Comparison of ENCODE assay signal across 19 cellular contexts in genomic region chr11:117678651-117679407, GRCh38.
DNase-seq lines count a peak whose midpoint lies in the region; ATAC-seq and TF ChIP-seq lines count a peak whose summit lies in the region.
"Had no signal": no experiment of that assay in that cellular context is flagged by ENCODE, and none has a peak within 500 bp of the region (broad histone marks: within the 10 kb centered on the region; RNA-seq: fewer than 3 reads in every experiment).

No MANE protein-coding gene starts in this region.

- H3K9me3 Mint-ChIP-seq in glutamatergic neuron (ENCODE audit: unreplicated experiment): peaks cover 3% of the 10 kb centered on the region
- no peaks in the 10 kb centered on the region for H3K9me3 Mint-ChIP-seq in neural progenitor cell
- H3K9me3 Mint-ChIP-seq in activated T-cell treated with anti-CD3 and anti-CD28 coated beads, Interleukin-2, amount 50 U/mL, for 24 hours: no peaks in the 10 kb centered on the region
- H3K9me3 Mint-ChIP-seq: activated naive CD8-positive, alpha-beta T cell treated with anti-CD3 and anti-CD28 coated beads for 36 hours; immature natural killer cell; memory B cell had no signal

- H3K36me3 ChIP-seq in neural progenitor cell: no peaks in the 10 kb centered on the region
- H3K36me3 ChIP-seq: breast epithelium, thyroid gland had no signal

- no peak overlapping the region for H3K27ac ChIP-seq in neural progenitor cell
- H3K27ac ChIP-seq: breast epithelium, thyroid gland had no signal

- peaks cover 41% of the 10 kb centered on the region for H3K4me1 Mint-ChIP-seq in glutamatergic neuron (ENCODE audit: low read depth, unreplicated experiment)
- H3K4me1 Mint-ChIP-seq in neural progenitor cell: peaks cover 39% of the 10 kb centered on the region
- no peaks in the 10 kb centered on the region for H3K4me1 Mint-ChIP-seq in activated T-cell treated with anti-CD3 and anti-CD28 coated beads, Interleukin-2, amount 50 U/mL, for 24 hours (ENCODE audit: low read depth)
- H3K4me1 Mint-ChIP-seq: immature natural killer cell, memory B cell had no signal

- H3K4me3 Mint-ChIP-seq in glutamatergic neuron (ENCODE audit: unreplicated experiment) (peak overlapping the region; percentile 5), neural progenitor cell (no peak overlapping the region)
- H3K4me3 Mint-ChIP-seq in activated T-cell treated with anti-CD3 and anti-CD28 coated beads, Interleukin-2, amount 50 U/mL, for 24 hours: no peak overlapping the region
- H3K4me3 Mint-ChIP-seq: activated naive CD8-positive, alpha-beta T cell treated with anti-CD3 and anti-CD28 coated beads for 36 hours; immature natural killer cell; memory B cell had no signal

- no peak for TF ChIP-seq CTCF in glutamatergic neuron (IDR thresholded peaks at IDR 0.05; ENCODE audit: partially characterized antibody, unreplicated experiment)
- no peak for TF ChIP-seq CTCF in neural progenitor cell (IDR thresholded peaks at IDR 0.05)

- H3K27me3 Mint-ChIP-seq in glutamatergic neuron (ENCODE audit: unreplicated experiment) (peaks cover 17% of the 10 kb centered on the region), neural progenitor cell (ENCODE audit: insufficient read depth, low read depth) (peaks cover 17% of the 10 kb centered on the region)
- peaks cover 8% of the 10 kb centered on the region for H3K27me3 Mint-ChIP-seq in activated T-cell treated with anti-CD3 and anti-CD28 coated beads, Interleukin-2, amount 50 U/mL, for 24 hours
- H3K27me3 Mint-ChIP-seq: activated naive CD8-positive, alpha-beta T cell treated with anti-CD3 and anti-CD28 coated beads for 36 hours had no signal

- DNase-seq in C1 segment of cervical spinal cord (lab: John Stamatoyannopoulos, UW): peak in 9 of 14 donors; percentile 50 to 82 (median 76)
- peak; percentile 23 for DNase-seq in NCI-H2029 treated with DMSO at 0.1 percent for 48 hours (lab: John Stamatoyannopoulos, UW)
- peak; percentile 79 for DNase-seq in glutamatergic neuron
- DNase-seq in neural progenitor cell (ENCODE audit: low spot score): no peak
- no peak for DNase-seq in H4 (ENCODE audit: low spot score)
- DNase-seq in activated T-cell treated with anti-CD3 and anti-CD28 coated beads, Interleukin-2, amount 50 U/mL, for 24 hours: no peak
- DNase-seq in DMS53 treated with DMSO at 0.1 percent for 48 hours (lab: John Stamatoyannopoulos, UW; ENCODE audit: unreplicated experiment): no peak
- DNase-seq: activated naive CD8-positive, alpha-beta T cell treated with anti-CD3 and anti-CD28 coated beads for 36 hours; activated T-cell treated with anti-CD3 and anti-CD28 coated beads for 4 hours; Calu3; dermis blood vessel endothelial cell; immature natural killer cell; MV-4-11; stimulated activated CD4-positive, alpha-beta T cell treated with anti-CD3 and anti-CD28 coated beads, Interleukin-4, amount 100 ng/mL, for 4 hours; SW 1271; thyroid gland had no signal

- H3F3A ChIP-seq in neural progenitor cell (ENCODE audit: low read depth): no peaks in the 10 kb centered on the region

- H3K9me3 ChIP-seq in neural progenitor cell (ENCODE audit: low read depth): no peaks in the 10 kb centered on the region
- H3K9me3 ChIP-seq: breast epithelium, thyroid gland had no signal

- H2AFZ ChIP-seq in neural progenitor cell (replicated peaks): no peak overlapping the region

- H3K27me3 ChIP-seq in neural progenitor cell: peaks cover 28% of the 10 kb centered on the region
- H3K27me3 ChIP-seq: breast epithelium, thyroid gland had no signal

- no peaks in the 10 kb centered on the region for H3K79me2 ChIP-seq in neural progenitor cell (ENCODE audit: low read depth)

- no peak overlapping the region for H3K4me2 ChIP-seq in neural progenitor cell

- H4K20me1 ChIP-seq in neural progenitor cell (ENCODE audit: low read depth): no peaks in the 10 kb centered on the region

- H3K4me3 ChIP-seq in neural progenitor cell: no peak overlapping the region
- H3K4me3 ChIP-seq: breast epithelium, thyroid gland had no signal

- H3K4me1 ChIP-seq in neural progenitor cell: peaks cover 19% of the 10 kb centered on the region
- H3K4me1 ChIP-seq: breast epithelium, thyroid gland had no signal

- H3K36me3 Mint-ChIP-seq in glutamatergic neuron (ENCODE audit: unreplicated experiment) (no peaks in the 10 kb centered on the region), neural progenitor cell (no peaks in the 10 kb centered on the region)
- H3K36me3 Mint-ChIP-seq in activated T-cell treated with anti-CD3 and anti-CD28 coated beads, Interleukin-2, amount 50 U/mL, for 24 hours (ENCODE audit: low read depth): no peaks in the 10 kb centered on the region
- H3K36me3 Mint-ChIP-seq: activated naive CD8-positive, alpha-beta T cell treated with anti-CD3 and anti-CD28 coated beads for 36 hours; immature natural killer cell; memory B cell had no signal

- peak overlapping the region; percentile 40 for H3K27ac Mint-ChIP-seq in glutamatergic neuron (ENCODE audit: unreplicated experiment)
- H3K27ac Mint-ChIP-seq in neural progenitor cell: peak overlapping the region; percentile 53
- no peak overlapping the region for H3K27ac Mint-ChIP-seq in activated T-cell treated with anti-CD3 and anti-CD28 coated beads, Interleukin-2, amount 50 U/mL, for 24 hours
- H3K27ac Mint-ChIP-seq: activated naive CD8-positive, alpha-beta T cell treated with anti-CD3 and anti-CD28 coated beads for 36 hours; immature natural killer cell; memory B cell had no signal

- H3K9ac ChIP-seq in neural progenitor cell: no peak overlapping the region

- ATAC-seq in HG03432 (IDR thresholded peaks at IDR 0.05; ENCODE audit: unreplicated experiment): no peak

Comparison
In these comparisons a context has a peak if more than half of its experiments do, and no peak if none do; other contexts are left out.
1. DNase-seq: peak in C1 segment of cervical spinal cord (9 of 14), NCI-H2029 treated with DMSO at 0.1 percent for 48 hours (single experiment) and glutamatergic neuron (single experiment); none in neural progenitor cell (single experiment), H4 (single experiment), activated T-cell treated with anti-CD3 and anti-CD28 coated beads, Interleukin-2, amount 50 U/mL, for 24 hours (single experiment) and DMS53 treated with DMSO at 0.1 percent for 48 hours (single experiment).